Comparison of ENCODE assay signal across 37 cellular contexts in genomic region chr11:70842256-70842655, GRCh38.
DNase-seq lines count a peak whose midpoint lies in the region; ATAC-seq, FAIRE-seq and TF ChIP-seq lines count a peak whose summit lies in the region.
"Had no signal": no experiment of that assay in that cellular context is flagged by ENCODE, and none has a peak within 500 bp of the region (broad histone marks: within the 10 kb centered on the region; RNA-seq: fewer than 3 reads in every experiment).

No MANE protein-coding gene starts in this region.

- H2AFZ ChIP-seq in HepG2 (ENCODE audit: low read length) (no peak overlapping the region), H1 (ENCODE audit: low read length) (no peak overlapping the region), osteoblast (ENCODE audit: low read length) (no peak overlapping the region)

- H3K79me1 ChIP-seq in H1 (ENCODE audit: low read depth, low read length): no peaks in the 10 kb centered on the region; the same call in none of the 2 replicates

- no peak overlapping the region for H2AK5ac ChIP-seq in H1 (ENCODE audit: low read depth, low read length)

- no peak for TF ChIP-seq POLR2A in HepG2 (IDR thresholded peaks at IDR 0.05; ENCODE audit: insufficient read depth in 1 of 2, low read depth in 2 of 2, low read length in 2 of 2)
- TF ChIP-seq POLR2A in right lobe of liver (IDR thresholded peaks at IDR 0.05): no peak
- no peak for TF ChIP-seq POLR2A in H1 (IDR thresholded peaks at IDR 0.05; ENCODE audit: control extremely low read depth in 1 of 2, low read depth in 2 of 2, low read length in 2 of 2)

- TF ChIP-seq RAD21 in HepG2 (CRISPR knock-in tag; IDR thresholded peaks at IDR 0.05): no peak
- no peak for TF ChIP-seq RAD21 in H1 (IDR thresholded peaks at IDR 0.05 in 1 of 2, conservative IDR thresholded peaks at IDR 0.05 in 1 of 2; ENCODE audit: low read depth in 2 of 2, low read length in 2 of 2)

- no peaks in the 10 kb centered on the region for H3K36me3 Mint-ChIP-seq in effector memory CD8-positive, alpha-beta T cell (ENCODE audit: insufficient read depth)
- H3K36me3 Mint-ChIP-seq: CD14-positive monocyte; CD4-positive, alpha-beta memory T cell; CD4-positive, CD25-positive, alpha-beta regulatory T cell; CD8-positive, alpha-beta memory T cell; CD8-positive, alpha-beta T cell had no signal

- no peak overlapping the region for H3K4me3 Mint-ChIP-seq in effector memory CD8-positive, alpha-beta T cell
- H3K4me3 Mint-ChIP-seq: B cell; CD14-positive monocyte; CD4-positive, alpha-beta memory T cell; CD4-positive, alpha-beta T cell; CD4-positive, CD25-positive, alpha-beta regulatory T cell; CD8-positive, alpha-beta memory T cell; CD8-positive, alpha-beta T cell had no signal

- H3K23ac ChIP-seq in H1 (ENCODE audit: insufficient read length): no peak overlapping the region

- 87% methylated on average over 2 of the region's 6 CpGs for WGBS in HepG2 (ENCODE audit: low lambda C conversion rate)
- WGBS in right lobe of liver (ENCODE audit: insufficient coverage, low coverage, low lambda C conversion rate, missing lambda C conversion rate): 87% methylated on average over 3 of the region's 6 CpGs
- 93% methylated on average over 6 of the region's 6 CpGs; no CpG with 5 or more reads in 1 of the 2 experiments for WGBS in H1 (ENCODE audit: extremely low coverage in 1 of 2, insufficient coverage in 1 of 2, insufficient read length in 1 of 2, insufficient replicate concordance in 2 of 2, low coverage in 1 of 2, low lambda C conversion rate in 2 of 2, missing lambda C conversion rate in 1 of 2), 2 experiments

- DNase-seq in Right ventricle myocardium inferior (ENCODE audit: missing footprints) (peak; percentile 45), right atrium auricular region (ENCODE audit: low spot score) (no peak), HepG2 (ENCODE audit: low spot score) (no peak), right lobe of liver (no peak), H1 (ENCODE audit: low read depth in 1 of 2, low spot score in 2 of 2) (no peak), osteoblast (ENCODE audit: insufficient read length, low spot score, missing footprints) (peak; percentile 50)
- DNase-seq in effector memory CD8-positive, alpha-beta T cell: no peak
- DNase-seq in stimulated activated CD4-positive, alpha-beta T cell treated with anti-CD3 and anti-CD28 coated beads, Interleukin-12 subunit alpha, Interleukin-12 subunit beta, amount 100 ng/mL, for 4 hours: no peak
- DNase-seq: 8988T; ACHN; AML-193; BE2C; C1 segment of cervical spinal cord; Caco-2; Calu3; CD4-positive, alpha-beta memory T cell; CD4-positive, alpha-beta T cell; CD4-positive, CD25-positive, alpha-beta regulatory T cell; CD8-positive, alpha-beta memory T cell; CD8-positive, alpha-beta T cell; COR-L47; DMS 273 treated with DMSO at 0.1 percent for 48 hours; DMS153; DMS53; DMS79; DMS79 treated with DMSO at 0.1 percent for 48 hours; DND-41; EL had no signal

- POLR2A ChIA-PET in HepG2 (lab: Yijun Ruan, JAX): no interaction called here
- POLR2A ChIA-PET in H1 (lab: Charles Lee; ENCODE audit: partially characterized antibody): no interaction called here

- CTCF ChIA-PET in HepG2 (lab: Yijun Ruan, JAX; ENCODE audit: low intra/inter-chr PET ratio, low total read pairs): no interaction called here
- CTCF ChIA-PET in H1 (lab: Charles Lee; ENCODE audit: partially characterized antibody): interaction anchor here (0.7 to 1.5 kb wide), 5 partner anchors 9 to 101 kb away, joined by 3 to 7 read pairs (median 4); no protein-coding TSS in a partner anchor

- no peak overlapping the region for H4K91ac ChIP-seq in H1 (replicated peaks; ENCODE audit: insufficient read length, low read length)

- H2BK20ac ChIP-seq in H1 (ENCODE audit: low read length): no peak overlapping the region

- H2BK5ac ChIP-seq in H1 (ENCODE audit: low read depth, low read length): no peak overlapping the region

- H3K4me1 Mint-ChIP-seq in effector memory CD8-positive, alpha-beta T cell (ENCODE audit: low read depth in 2 of 2): no peaks in the 10 kb centered on the region
- H3K4me1 Mint-ChIP-seq: B cell; CD14-positive monocyte; CD4-positive, alpha-beta memory T cell; CD4-positive, CD25-positive, alpha-beta regulatory T cell; CD8-positive, alpha-beta memory T cell had no signal

- TF ChIP-seq EP300 in HepG2 (IDR thresholded peaks at IDR 0.05; ENCODE audit: low read depth in 2 of 2, low read length in 2 of 2) (no peak), HepG2 (CRISPR knock-in tag; IDR thresholded peaks at IDR 0.05; ENCODE audit: borderline replicate concordance) (no peak), H1 (IDR thresholded peaks at IDR 0.05; ENCODE audit: borderline replicate concordance in 1 of 2, low read depth in 2 of 2, low read length in 2 of 2) (no peak)

- no peaks in the 10 kb centered on the region for H3K79me2 ChIP-seq in HepG2 (ENCODE audit: insufficient read depth, low read length)
- no peaks in the 10 kb centered on the region for H3K79me2 ChIP-seq in H1 (ENCODE audit: control insufficient read depth in 1 of 2, insufficient read depth in 2 of 2, low read length in 2 of 2)
- H3K79me2 ChIP-seq in osteoblast (ENCODE audit: insufficient read depth, low read length): no peaks in the 10 kb centered on the region

- H2BK12ac ChIP-seq in H1 (ENCODE audit: low read depth, low read length): no peak overlapping the region

- H3K9ac ChIP-seq in HepG2 (ENCODE audit: insufficient read depth, low read depth, low read length) (no peak overlapping the region), H1 (replicated peaks in 1 of 4; ENCODE audit: extremely low read depth in 1 of 4, low read depth in 3 of 4, low read length in 3 of 4) (no peak overlapping the region)
- H3K9ac ChIP-seq: BLaER1; BLaER1 treated with 17β-estradiol and CSF1 and Interleukin-3, amounts not matched to agents 10 nM and 100 nM had no signal

- no peak for TF ChIP-seq CTCF in right atrium auricular region (IDR thresholded peaks at IDR 0.05)
- no peak for TF ChIP-seq CTCF in HepG2 (CRISPR knock-in tag; IDR thresholded peaks at IDR 0.05)
- TF ChIP-seq CTCF in right lobe of liver (IDR thresholded peaks at IDR 0.05): no peak
- no peak for TF ChIP-seq CTCF in H1 (IDR thresholded peaks at IDR 0.05; ENCODE audit: control extremely low read depth in 1 of 3, insufficient read depth in 1 of 3, low read depth in 1 of 3, low read length in 3 of 3)
- TF ChIP-seq CTCF in osteoblast (IDR thresholded peaks at IDR 0.05; ENCODE audit: extremely low read depth, low read depth, low read length): no peak

- no peak overlapping the region for H3K4me3 ChIP-seq in right atrium auricular region
- no peak overlapping the region for H3K4me3 ChIP-seq in HepG2 (replicated peaks in 1 of 3; ENCODE audit: insufficient read depth in 1 of 3, low read depth in 2 of 3, low read length in 3 of 3)
- no peak overlapping the region for H3K4me3 ChIP-seq in right lobe of liver
- no peak overlapping the region for H3K4me3 ChIP-seq in H1 (ENCODE audit: extremely low read depth in 1 of 4, insufficient read depth in 2 of 4, low read depth in 3 of 4, low read length in 4 of 4)
- H3K4me3 ChIP-seq in osteoblast (ENCODE audit: insufficient read depth, low read length): no peak overlapping the region
- H3K4me3 ChIP-seq: A549; BLaER1; BLaER1 treated with 17β-estradiol and CSF1 and Interleukin-3, amounts not matched to agents 10 nM and 100 nM had no signal

- no peak overlapping the region for H3K56ac ChIP-seq in H1 (replicated peaks; ENCODE audit: insufficient read length, low read depth, low read length)

- H4K20me1 ChIP-seq in HepG2 (ENCODE audit: insufficient read depth, low read length) (peaks cover 6% of the 10 kb centered on the region; the same call in 1 of the 2 replicates), H1 (replicated peaks in 1 of 2; ENCODE audit: control insufficient read depth in 1 of 2, insufficient read depth in 2 of 2, low read length in 2 of 2) (peaks cover 4 to 6% of the 10 kb centered on the region in 2 experiments), osteoblast (ENCODE audit: insufficient read depth, low read length) (no peaks in the 10 kb centered on the region)
- H4K20me1 ChIP-seq: BLaER1; BLaER1 treated with 17β-estradiol and CSF1 and Interleukin-3, amounts not matched to agents 10 nM and 100 nM had no signal

- no peaks in the 10 kb centered on the region for H3K27me3 ChIP-seq in right atrium auricular region
- no peaks in the 10 kb centered on the region for H3K27me3 ChIP-seq in HepG2 (ENCODE audit: control insufficient read depth in 1 of 2, insufficient read depth in 2 of 2, low read length in 2 of 2)
- no peaks in the 10 kb centered on the region for H3K27me3 ChIP-seq in right lobe of liver
- no peaks in the 10 kb centered on the region for H3K27me3 ChIP-seq in H1 (replicated peaks in 1 of 4; ENCODE audit: control insufficient read depth in 3 of 4, extremely low read depth in 1 of 4, insufficient read depth in 3 of 4, low read length in 3 of 4)
- H3K27me3 ChIP-seq in osteoblast (ENCODE audit: insufficient read depth, low read length): no peaks in the 10 kb centered on the region
- H3K27me3 ChIP-seq: BE2C had no signal

- H3K4me2 ChIP-seq in HepG2 (ENCODE audit: low read depth, low read length) (no peak overlapping the region), H1 (ENCODE audit: insufficient read depth in 1 of 2, low read depth in 2 of 2, low read length in 2 of 2) (no peak overlapping the region), osteoblast (ENCODE audit: insufficient read depth, low read length) (no peak overlapping the region)
- H3K4me2 ChIP-seq: A549; BLaER1; BLaER1 treated with 17β-estradiol and CSF1 and Interleukin-3, amounts not matched to agents 10 nM and 100 nM had no signal

- in situ Hi-C loops in HepG2 (cut with HindIII; ENCODE audit: extremely low pct_ligation_motif_present, low pct_unique_long_range_greater_than_20kb): no loop called here

- H3K23me2 ChIP-seq in H1 (ENCODE audit: low read depth, low read length): no peaks in the 10 kb centered on the region

- peak overlapping the region; percentile 53 for H3K4ac ChIP-seq in H1 (replicated peaks; ENCODE audit: insufficient read length, low read depth, low read length)

- H3K9me3 Mint-ChIP-seq in effector memory CD8-positive, alpha-beta T cell: peaks cover 0 to 4% of the 10 kb centered on the region in 2 donors

- no peak overlapping the region for H2BK120ac ChIP-seq in H1 (replicated peaks; ENCODE audit: low read depth, low read length)

- no peak overlapping the region for H2BK15ac ChIP-seq in H1 (ENCODE audit: low read length)

- FAIRE-seq in HepG2 (lab: Jason Lieb, UNC) (no peak), H1 (lab: Jason Lieb, UNC) (no peak)
- FAIRE-seq: A204.1, A549, D721Med had no signal

- H3K27ac ChIP-seq in right atrium auricular region (no peak overlapping the region), HepG2 (ENCODE audit: extremely low read length, insufficient read depth, low read length) (no peak overlapping the region), right lobe of liver (no peak overlapping the region), H1 (ENCODE audit: low read depth, low read length) (no peak overlapping the region), osteoblast (ENCODE audit: low read depth, low read length) (no peak overlapping the region)
- H3K27ac ChIP-seq: 22Rv1; A549; BLaER1; BLaER1 treated with 17β-estradiol and CSF1 and Interleukin-3, amounts not matched to agents 10 nM and 100 nM; C4-2B had no signal

- H4K5ac ChIP-seq in H1 (ENCODE audit: insufficient read length, low read depth, low read length): no peak overlapping the region

- no peak overlapping the region for H3K27ac Mint-ChIP-seq in effector memory CD8-positive, alpha-beta T cell
- H3K27ac Mint-ChIP-seq: B cell; CD4-positive, alpha-beta memory T cell; CD4-positive, alpha-beta T cell; CD4-positive, CD25-positive, alpha-beta regulatory T cell; CD8-positive, alpha-beta memory T cell; CD8-positive, alpha-beta T cell had no signal

- intact Hi-C loops in Right ventricle myocardium inferior (cut with DNase I): no loop called here
- intact Hi-C loops in HepG2 (cut with micrococcal nuclease; ENCODE audit: unreplicated experiment): no loop called here
- intact Hi-C loops in right lobe of liver (cut with DNase I): no loop called here

- H4K8ac ChIP-seq in H1 (ENCODE audit: extremely low read depth, insufficient read depth, low read length): no peak overlapping the region

- H3K14ac ChIP-seq in H1 (ENCODE audit: insufficient read length): no peak overlapping the region

- no peak overlapping the region for H3K18ac ChIP-seq in H1 (ENCODE audit: extremely low read depth, low read length)

- H3K36me3 ChIP-seq in right atrium auricular region (no peaks in the 10 kb centered on the region), HepG2 (replicated peaks in 1 of 2; ENCODE audit: control insufficient read depth in 1 of 2, insufficient read depth in 2 of 2, low read length in 2 of 2) (peaks cover 17 to 24% of the 10 kb centered on the region in 2 experiments; a peak in 4 of 5 replicates), right lobe of liver (no peaks in the 10 kb centered on the region), H1 (ENCODE audit: control insufficient read depth in 2 of 4, insufficient read depth in 4 of 4, low read length in 3 of 4) (no peaks in the 10 kb centered on the region), osteoblast (ENCODE audit: insufficient read depth, low read length) (no peaks in the 10 kb centered on the region)
- H3K36me3 ChIP-seq: BE2C; BLaER1; BLaER1 treated with 17β-estradiol and CSF1 and Interleukin-3, amounts not matched to agents 10 nM and 100 nM had no signal

- ATAC-seq in Right ventricle myocardium inferior (no peak), HepG2 (no peak), right lobe of liver (no peak)
- no peak for ATAC-seq in effector memory CD8-positive, alpha-beta T cell (replicated peaks)
- ATAC-seq: A549; CD8-positive, alpha-beta T cell had no signal

- H3K9me3 ChIP-seq in right atrium auricular region (peaks cover 0 to 17% of the 10 kb centered on the region in 2 donors), HepG2 (ENCODE audit: low read length) (no peaks in the 10 kb centered on the region), right lobe of liver (no peaks in the 10 kb centered on the region), H1 (ENCODE audit: insufficient read depth in 2 of 2, low read depth in 1 of 2, low read length in 1 of 2) (no peaks in the 10 kb centered on the region), osteoblast (ENCODE audit: low read depth, low read length) (no peaks in the 10 kb centered on the region)
- H3K9me3 ChIP-seq: A549, BE2C, Caco-2 had no signal

- H3K4me1 ChIP-seq in right atrium auricular region (no peaks in the 10 kb centered on the region), HepG2 (ENCODE audit: insufficient read depth, low read length) (no peaks in the 10 kb centered on the region), right lobe of liver (no peaks in the 10 kb centered on the region), H1 (replicated peaks in 1 of 4; ENCODE audit: control insufficient read depth in 3 of 4, insufficient read depth in 4 of 4, low read length in 3 of 4) (no peaks in the 10 kb centered on the region; a peak in 1 of 7 replicates), osteoblast (ENCODE audit: insufficient read depth, low read length) (no peaks in the 10 kb centered on the region)
- H3K4me1 ChIP-seq: A549; BE2C; BLaER1; BLaER1 treated with 17β-estradiol and CSF1 and Interleukin-3, amounts not matched to agents 10 nM and 100 nM; Caco-2 had no signal

- H3K27me3 Mint-ChIP-seq in effector memory CD8-positive, alpha-beta T cell: peaks cover 6 to 40% of the 10 kb centered on the region in 2 donors

- no TSS peak for BruUV-seq in HepG2 (replicated peaks; lab: Mats Ljungman, UMichigan)

Comparison
In these comparisons a context has a peak if more than half of its experiments do, and no peak if none do; other contexts are left out.
1. DNase-seq: peak in Right ventricle myocardium inferior (single experiment) and osteoblast (single experiment); none in right atrium auricular region (single experiment), HepG2 (single experiment), right lobe of liver (0 of 3), H1 (0 of 2), effector memory CD8-positive, alpha-beta T cell (0 of 3) and stimulated activated CD4-positive, alpha-beta T cell treated with anti-CD3 and anti-CD28 coated beads, Interleukin-12 subunit alpha, Interleukin-12 subunit beta, amount 100 ng/mL, for 4 hours (single experiment).